In the genomic region with DNA sequence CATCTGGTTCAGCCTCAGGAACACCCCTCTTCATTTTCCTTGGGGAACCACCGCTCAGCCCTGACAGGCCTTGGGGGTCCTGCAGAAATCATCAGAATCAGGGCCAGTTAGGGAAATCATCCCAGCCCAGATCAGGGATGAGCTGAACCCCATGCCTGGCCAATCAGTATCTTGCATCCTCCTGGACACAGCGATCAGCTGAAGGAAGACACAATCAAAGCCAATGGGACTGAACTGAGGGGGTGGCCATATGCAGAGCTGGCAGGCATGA, we compare ENCODE assay signal across 18 cellular contexts.
DNase-seq lines count a peak whose midpoint lies in the region; ATAC-seq and TF ChIP-seq lines count a peak whose summit lies in the region.
"Had no signal": no experiment of that assay in that cellular context is flagged by ENCODE, and none has a peak within 500 bp of the region (broad histone marks: within the 10 kb centered on the region; RNA-seq: fewer than 3 reads in every experiment).

No MANE protein-coding gene starts in this region.

- no peaks in the 10 kb centered on the region for H3K4me1 Mint-ChIP-seq in osteocyte (ENCODE audit: unreplicated experiment)
- H3K4me1 Mint-ChIP-seq: B cell had no signal

- TF ChIP-seq EP300 in esophagus muscularis mucosa (IDR thresholded peaks at IDR 0.05): no peak

- H3K4me3 ChIP-seq in heart right ventricle: no peak overlapping the region
- H3K4me3 ChIP-seq in coronary artery: no peak overlapping the region
- no peak overlapping the region for H3K4me3 ChIP-seq in esophagus muscularis mucosa
- H3K4me3 ChIP-seq: A549; BLaER1 treated with 17β-estradiol and CSF1 and Interleukin-3, amounts not matched to agents 10 nM and 100 nM had no signal

- no peak overlapping the region for H3K27ac Mint-ChIP-seq in osteocyte (ENCODE audit: unreplicated experiment)
- H3K27ac Mint-ChIP-seq: B cell; CD4-positive, alpha-beta T cell; CD8-positive, alpha-beta T cell had no signal

- no peak for TF ChIP-seq POLR2A in esophagus muscularis mucosa (IDR thresholded peaks at IDR 0.05; ENCODE audit: low read depth)

- H3K9me3 Mint-ChIP-seq in osteocyte (ENCODE audit: unreplicated experiment): no peaks in the 10 kb centered on the region
- H3K9me3 Mint-ChIP-seq: CD4-positive, alpha-beta T cell; CD8-positive, alpha-beta T cell had no signal

- H3K4me3 Mint-ChIP-seq in osteocyte (ENCODE audit: unreplicated experiment): no peak overlapping the region
- H3K4me3 Mint-ChIP-seq: B cell; CD4-positive, alpha-beta T cell; CD8-positive, alpha-beta T cell had no signal

- no peak for ATAC-seq in heart right ventricle
- ATAC-seq: A549; CD8-positive, alpha-beta T cell had no signal

- intact Hi-C loops in cardiac septum (cut with DNase I): no loop called here
- intact Hi-C loops in heart right ventricle (cut with DNase I): no loop called here
- intact Hi-C loops in esophagus muscularis mucosa (cut with DNase I): no loop called here

- H3K36me3 ChIP-seq in heart right ventricle: no peaks in the 10 kb centered on the region
- no peaks in the 10 kb centered on the region for H3K36me3 ChIP-seq in esophagus muscularis mucosa
- H3K36me3 ChIP-seq: BLaER1 treated with 17β-estradiol and CSF1 and Interleukin-3, amounts not matched to agents 10 nM and 100 nM had no signal

- H3K36me3 Mint-ChIP-seq in osteocyte (ENCODE audit: unreplicated experiment): no peaks in the 10 kb centered on the region
- H3K36me3 Mint-ChIP-seq: CD8-positive, alpha-beta T cell had no signal

- WGBS in heart right ventricle, 2 donors: 91 to 96% methylated on average over 2 of the region's 2 CpGs
- WGBS in esophagus muscularis mucosa: 86% methylated on average over 2 of the region's 2 CpGs

- DNase-seq in cardiac septum (ENCODE audit: low spot score) (peak; percentile 36), heart right ventricle (no peak), coronary artery (ENCODE audit: low spot score) (peak; percentile 31), esophagus muscularis mucosa (ENCODE audit: extremely low spot score) (peak; percentile 88), osteocyte (ENCODE audit: extremely low spot score, unreplicated experiment) (no peak)
- DNase-seq in stimulated activated naive CD4-positive, alpha-beta T cell treated with Interleukin-2 at 50 U/mL for 16 hours (lab: John Stamatoyannopoulos, UW): no peak
- DNase-seq: AML-193; Caco-2; Calu3; CD4-positive, alpha-beta T cell; DMS79 treated with DMSO at 0.1 percent for 48 hours; GF-D8 had no signal

- H3K27me3 Mint-ChIP-seq in osteocyte (ENCODE audit: unreplicated experiment): no peaks in the 10 kb centered on the region

- H3K27ac ChIP-seq in heart right ventricle (no peak overlapping the region), coronary artery (no peak overlapping the region), esophagus muscularis mucosa (replicated peaks in 1 of 4) (no peak overlapping the region)
- H3K27ac ChIP-seq: 22Rv1; A549; BLaER1 treated with 17β-estradiol and CSF1 and Interleukin-3, amounts not matched to agents 10 nM and 100 nM; C4-2B had no signal

- H3K27me3 ChIP-seq in heart right ventricle (peaks cover 0 to 71% (median 18%) of the 10 kb centered on the region in 7 donors), esophagus muscularis mucosa (peaks cover 0 to 53% (median 4%) of the 10 kb centered on the region in 4 donors)
- H3K27me3 ChIP-seq: BLaER1 treated with 17β-estradiol and CSF1 and Interleukin-3, amounts not matched to agents 10 nM and 100 nM had no signal

- H3K9me3 ChIP-seq in heart right ventricle (no peaks in the 10 kb centered on the region), esophagus muscularis mucosa (no peaks in the 10 kb centered on the region)
- H3K9me3 ChIP-seq: A549; BLaER1 treated with 17β-estradiol and CSF1 and Interleukin-3, amounts not matched to agents 10 nM and 100 nM; Caco-2 had no signal

- TF ChIP-seq CTCF in heart right ventricle (IDR thresholded peaks at IDR 0.05): no peak
- no peak for TF ChIP-seq CTCF in coronary artery (IDR thresholded peaks at IDR 0.05)
- TF ChIP-seq CTCF in esophagus muscularis mucosa (IDR thresholded peaks at IDR 0.05): no peak
- no peak for TF ChIP-seq CTCF in osteocyte (IDR thresholded peaks at IDR 0.05)

- H3K4me1 ChIP-seq in heart right ventricle (no peaks in the 10 kb centered on the region), esophagus muscularis mucosa (no peaks in the 10 kb centered on the region)
- H3K4me1 ChIP-seq: A549, Caco-2 had no signal

Comparison
In these comparisons a context has a peak if more than half of its experiments do, and no peak if none do; other contexts are left out.
1. DNase-seq: peak in cardiac septum (single experiment), coronary artery (single experiment) and esophagus muscularis mucosa (single experiment); none in heart right ventricle (0 of 2), stimulated activated naive CD4-positive, alpha-beta T cell treated with Interleukin-2 at 50 U/mL for 16 hours (single experiment) and osteocyte (single experiment).